In genomic region chr10:30645340-30645827, GRCh38 we compare ENCODE assay signal across 10 cellular contexts. TPM values are rescaled to one million over a fixed set of nuclear protein-coding genes. Genes with fewer than 3 reads are reported as not detected.
DNase-seq lines count a peak whose midpoint lies in the region; ATAC-seq and TF ChIP-seq lines count a peak whose summit lies in the region.
"Had no signal": no experiment of that assay in that cellular context is flagged by ENCODE, and none has a peak within 500 bp of the region (broad histone marks: within the 10 kb centered on the region; RNA-seq: fewer than 3 reads in every experiment).

No MANE protein-coding gene starts in this region.

- peak; percentile 31 to 32 for ATAC-seq in lower lobe of right lung
- no peak for ATAC-seq in GM21529 (IDR thresholded peaks at IDR 0.05; ENCODE audit: unreplicated experiment)
- no peak for ATAC-seq in HG03469 (IDR thresholded peaks at IDR 0.05; ENCODE audit: unreplicated experiment)

- no peaks in the 10 kb centered on the region for H3K36me3 ChIP-seq in HEK293 (ENCODE audit: control insufficient read depth in 2 of 2, insufficient read depth in 1 of 2, low read length in 2 of 2)
- no peaks in the 10 kb centered on the region for H3K36me3 ChIP-seq in lower lobe of right lung
- H3K36me3 ChIP-seq: SJCRH30 had no signal

- H3K27ac ChIP-seq in C4-2B, result no peak overlapping the region
- H3K27ac ChIP-seq in HEK293 (ENCODE audit: extremely low read depth, low read depth, low read length), result no peak overlapping the region
- peak overlapping the region; percentile 36 for H3K27ac ChIP-seq in lower lobe of right lung
- H3K27ac ChIP-seq: SJCRH30 had no signal

- H3K27me3 ChIP-seq in lower lobe of right lung (ENCODE audit: low read depth), result no peaks in the 10 kb centered on the region

- H3K4me1 ChIP-seq in HEK293 (ENCODE audit: control insufficient read depth, insufficient read depth, low read length), result peaks cover 6% of the 10 kb centered on the region
- H3K4me1 ChIP-seq in lower lobe of right lung, result peaks cover 2% of the 10 kb centered on the region
- H3K4me1 ChIP-seq: SJCRH30 had no signal

- H3K4me3 Mint-ChIP-seq in CD14-positive monocyte, result peak overlapping the region in 1 of 2 donors; percentile 72

- intact Hi-C loops in lower lobe of right lung (cut with DNase I), result no loop called here
- intact Hi-C loops in CD14-positive monocyte (cut with micrococcal nuclease), result no loop called here

- CTCF ChIA-PET in HEK293 (lab: Yijun Ruan, JAX), result interaction anchor here (0.6 to 1.5 kb wide), 2 partner anchors 25 to 270 kb away, joined by 3 to 5 read pairs; no protein-coding TSS in a partner anchor

- POLR2A ChIA-PET in HEK293 (lab: Yijun Ruan, JAX), result no interaction called here

- no peak overlapping the region for H3K4me3 ChIP-seq in HEK293 (ENCODE audit: low read depth, low read length)
- H3K4me3 ChIP-seq in lower lobe of right lung, result no peak overlapping the region
- H3K4me3 ChIP-seq: lung, SJCRH30 had no signal

- peak; percentile 27 for DNase-seq in brain pericyte (ENCODE audit: low read depth, low spot score)
- no peak for DNase-seq in lower lobe of right lung
- no peak for DNase-seq in NCI-H1694 (lab: John Stamatoyannopoulos, UW)
- DNase-seq in CD14-positive monocyte (ENCODE audit: low spot score), result no peak
- DNase-seq: SJCRH30 had no signal

- H3K27me3 Mint-ChIP-seq in CD14-positive monocyte (ENCODE audit: low read depth in 3 of 3), result peaks cover 50 to 54% (median 52%) of the 10 kb centered on the region in 3 donors

- H3K9me3 Mint-ChIP-seq in CD14-positive monocyte, result peaks cover 0 to 6% (median 0%) of the 10 kb centered on the region in 7 donors

- peaks cover 9% of the 10 kb centered on the region for H3K4me1 Mint-ChIP-seq in CD14-positive monocyte

- no peaks in the 10 kb centered on the region for H3K36me3 Mint-ChIP-seq in CD14-positive monocyte

- TF ChIP-seq CTCF in C4-2B (conservative IDR thresholded peaks at IDR 0.05), result 0 out of 2 replicates have a peak, but pooled peaks have one; percentile 2
- no peak for TF ChIP-seq CTCF in HEK293 (tag by site-specific recombination; IDR thresholded peaks at IDR 0.05)
- TF ChIP-seq CTCF in lower lobe of right lung (IDR thresholded peaks at IDR 0.05), result no peak
- TF ChIP-seq CTCF in CD14-positive monocyte (IDR thresholded peaks at IDR 0.05), result no peak

- H3K9me3 ChIP-seq in HEK293 (ENCODE audit: control insufficient read depth, insufficient read depth, low read depth, low read length) (no peaks in the 10 kb centered on the region), lower lobe of right lung (no peaks in the 10 kb centered on the region)
- H3K9me3 ChIP-seq: SJCRH30 had no signal

- H3K27ac Mint-ChIP-seq in CD14-positive monocyte, result no peak overlapping the region

TF ChIP-seq in HEK293, 187 proteins besides CTCF, POLR2A, EP300 and RAD21 (continues in another document):
- TF ChIP-seq ZBTB1 (tag by site-specific recombination; IDR thresholded peaks at IDR 0.05) (no peak), ZNF707 (tag by site-specific recombination; IDR thresholded peaks at IDR 0.05) (no peak), ZNF600 (tag by site-specific recombination; IDR thresholded peaks at IDR 0.05) (peak; percentile 91), KLF9 (tag by site-specific recombination; IDR thresholded peaks at IDR 0.05; ENCODE audit: low read depth) (no peak), HOXD13 (CRISPR knock-in tag; IDR thresholded peaks at IDR 0.05; ENCODE audit: borderline replicate concordance) (no peak), ZNF433 (tag by site-specific recombination; IDR thresholded peaks at IDR 0.05; ENCODE audit: low read depth) (no peak), ZNF175 (tag by site-specific recombination; IDR thresholded peaks at IDR 0.05) (no peak), ZNF114 (tag by site-specific recombination; IDR thresholded peaks at IDR 0.05) (no peak), REPIN1 (tag by site-specific recombination; IDR thresholded peaks at IDR 0.05; ENCODE audit: low read depth) (no peak), MEIS1 (CRISPR knock-in tag; IDR thresholded peaks at IDR 0.05; ENCODE audit: borderline replicate concordance) (no peak), ZNF18 (tag by site-specific recombination; IDR thresholded peaks at IDR 0.05) (no peak), ZSCAN4 (tag by site-specific recombination; IDR thresholded peaks at IDR 0.05) (peak; percentile 85), BCL11B (tag by site-specific recombination; IDR thresholded peaks at IDR 0.05; ENCODE audit: low read depth) (no peak), ZNF629 (tag by site-specific recombination; IDR thresholded peaks at IDR 0.05) (no peak), ZNF677 (tag by site-specific recombination; IDR thresholded peaks at IDR 0.05) (no peak), ZNF747 (tag by site-specific recombination; IDR thresholded peaks at IDR 0.05) (no peak), ZNF488 (tag by site-specific recombination; IDR thresholded peaks at IDR 0.05) (no peak), ZNF324 (tag by site-specific recombination; IDR thresholded peaks at IDR 0.05) (no peak), SCRT2 (tag by site-specific recombination; IDR thresholded peaks at IDR 0.05) (no peak), ZNF157 (tag by site-specific recombination; IDR thresholded peaks at IDR 0.05) (no peak), PRDM6 (tag by site-specific recombination; IDR thresholded peaks at IDR 0.05) (no peak), ZNF10 (tag by site-specific recombination; IDR thresholded peaks at IDR 0.05) (no peak), ZSCAN18 (tag by site-specific recombination; IDR thresholded peaks at IDR 0.05) (no peak), GFI1B (tag by site-specific recombination; IDR thresholded peaks at IDR 0.05) (no peak), SALL2 (tag by site-specific recombination; IDR thresholded peaks at IDR 0.05; ENCODE audit: borderline replicate concordance) (no peak)

RNA-seq across cellular contexts. Expression of gene LYZL2, which starts 15.8 kb away (rescaled TPM):
- not detected for total RNA-seq in lower lobe of right lung
- polyA plus RNA-seq in CD14-positive monocyte, result not detected
- total RNA-seq: lung, SJCRH30 had no signal
- polyA plus RNA-seq: lung had no signal

Comparison
In these comparisons a context has a peak if more than half of its experiments do, and no peak if none do; other contexts are left out.
1. ATAC-seq: peak in lower lobe of right lung (2 of 2); none in GM21529 (single experiment) and HG03469 (single experiment).